In genomic region chr6:93792751-93793150, GRCh38 we compare ENCODE assay signal across 29 cellular contexts.
DNase-seq lines count a peak whose midpoint lies in the region; ATAC-seq, FAIRE-seq and TF ChIP-seq lines count a peak whose summit lies in the region.
"Had no signal": no experiment of that assay in that cellular context is flagged by ENCODE, and none has a peak within 500 bp of the region (broad histone marks: within the 10 kb centered on the region; RNA-seq: fewer than 3 reads in every experiment).

No MANE protein-coding gene starts in this region.

- peak overlapping the region; percentile 18 for H3K4me3 Mint-ChIP-seq in osteocyte (ENCODE audit: unreplicated experiment)
- H3K4me3 Mint-ChIP-seq: activated CD4-positive, alpha-beta memory T cell treated with anti-CD3 and anti-CD28 coated beads, Interleukin-2, amount 10 ng/mL, durations not matched to agents 7 days and 5 days; CD4-positive, alpha-beta T cell; dendritic cell treated with granulocyte-macrophage colony-stimulating factor and Interleukin-4, amounts not matched to agents 40 ng/mL and 50 ng/mL, for 4 days; immature natural killer cell; memory B cell; neural crest cell; T-helper 2 cell treated with Interferon-gamma antibody and Interleukin-4, amounts not matched to agents 5 μg/mL and 100 μg/mL, for 36 hours had no signal

- no peak overlapping the region for H3K4me3 ChIP-seq in fibroblast of villous mesenchyme (ENCODE audit: low read depth, low read length)
- H3K4me3 ChIP-seq: left lung, right atrium auricular region, tibial artery had no signal

- no peak for FAIRE-seq in D721Med (lab: Jason Lieb, UNC)
- FAIRE-seq: HepG2 had no signal

- peak overlapping the region; percentile 90 for H3K27ac Mint-ChIP-seq in osteocyte (ENCODE audit: unreplicated experiment)
- H3K27ac Mint-ChIP-seq: activated CD4-positive, alpha-beta memory T cell treated with anti-CD3 and anti-CD28 coated beads, Interleukin-2, amount 10 ng/mL, durations not matched to agents 7 days and 5 days; CD4-positive, alpha-beta T cell; dendritic cell treated with granulocyte-macrophage colony-stimulating factor and Interleukin-4, amounts not matched to agents 40 ng/mL and 50 ng/mL, for 4 days; immature natural killer cell; memory B cell; T-helper 2 cell treated with Interferon-gamma antibody and Interleukin-4, amounts not matched to agents 5 μg/mL and 100 μg/mL, for 36 hours had no signal

- intact Hi-C loops in posterior vena cava (cut with DNase I), result no loop called here

- H3K36me3 Mint-ChIP-seq in osteocyte (ENCODE audit: unreplicated experiment), result peaks cover 27% of the 10 kb centered on the region
- H3K36me3 Mint-ChIP-seq: immature natural killer cell, memory B cell had no signal

- H3K9me3 Mint-ChIP-seq in osteocyte (ENCODE audit: unreplicated experiment), result peaks cover 5% of the 10 kb centered on the region
- H3K9me3 Mint-ChIP-seq: dendritic cell treated with granulocyte-macrophage colony-stimulating factor and Interleukin-4, amounts not matched to agents 40 ng/mL and 50 ng/mL, for 4 days; neural crest cell had no signal

- no peak for ATAC-seq in HG02571 (IDR thresholded peaks at IDR 0.05; ENCODE audit: unreplicated experiment)
- ATAC-seq: HepG2, left lung had no signal

- H3K27me3 Mint-ChIP-seq in osteocyte (ENCODE audit: unreplicated experiment), result no peaks in the 10 kb centered on the region
- H3K27me3 Mint-ChIP-seq: activated CD4-positive, alpha-beta memory T cell treated with anti-CD3 and anti-CD28 coated beads, Interleukin-2, amount 10 ng/mL, durations not matched to agents 7 days and 5 days; CD4-positive, alpha-beta T cell; dendritic cell treated with granulocyte-macrophage colony-stimulating factor and Interleukin-4, amounts not matched to agents 40 ng/mL and 50 ng/mL, for 4 days; memory B cell had no signal

- TF ChIP-seq CTCF in fibroblast of villous mesenchyme (IDR thresholded peaks at IDR 0.05; ENCODE audit: insufficient read depth, low read depth, low read length), result no peak
- no peak for TF ChIP-seq CTCF in osteocyte (IDR thresholded peaks at IDR 0.05)
- no peak for TF ChIP-seq CTCF in D721Med (IDR thresholded peaks at IDR 0.05; ENCODE audit: insufficient read depth, missing control alignments)

- DNase-seq in HCEC 1CT (peak; percentile 79), brain pericyte (ENCODE audit: low read depth, low spot score) (peak; percentile 85), fibroblast of villous mesenchyme (ENCODE audit: low read depth) (peak; percentile 3), osteocyte (ENCODE audit: extremely low spot score, unreplicated experiment) (no peak), T-helper 9 cell (no peak), posterior vena cava (ENCODE audit: low spot score) (no peak), D721Med (ENCODE audit: insufficient read length, low spot score) (no peak)
- DNase-seq: activated CD4-positive, alpha-beta memory T cell treated with anti-CD3 and anti-CD28 coated beads, Interleukin-2, amount 10 ng/mL, durations not matched to agents 7 days and 5 days; activated CD8-positive, alpha-beta memory T cell treated with anti-CD3 and anti-CD28 coated beads, Interleukin-2, amount 50 U/mL, for 4 hours; activated naive CD4-positive, alpha-beta T cell treated with Interleukin-2 at 50 U/mL for 16 hours; amygdala; CD4-positive, alpha-beta T cell; central memory CD4-positive, alpha-beta T cell; H7; immature natural killer cell; Karpas-422; left lung; NCI-H1436; SIG-M5; stimulated activated CD4-positive, alpha-beta T cell treated with anti-CD3 and anti-CD28 coated beads, Interleukin-12 subunit alpha, Interleukin-12 subunit beta, amount 100 ng/mL, for 4 hours; stimulated activated CD4-positive, alpha-beta T cell treated with anti-CD3 and anti-CD28 coated beads, Interleukin-2, amount 100 ng/mL, for 48 hours; tibial artery had no signal

- H3K4me1 Mint-ChIP-seq in osteocyte (ENCODE audit: unreplicated experiment), result peaks cover 82% of the 10 kb centered on the region
- H3K4me1 Mint-ChIP-seq: activated CD4-positive, alpha-beta memory T cell treated with anti-CD3 and anti-CD28 coated beads, Interleukin-2, amount 10 ng/mL, durations not matched to agents 7 days and 5 days; immature natural killer cell; memory B cell had no signal

Comparison
In these comparisons a context has a peak if more than half of its experiments do, and no peak if none do; other contexts are left out.
1. DNase-seq: peak in HCEC 1CT (single experiment), brain pericyte (single experiment) and fibroblast of villous mesenchyme (single experiment); none in osteocyte (single experiment), T-helper 9 cell (single experiment), posterior vena cava (single experiment) and D721Med (single experiment).